ENCODE assay signal across 14 cellular contexts in the genomic region with DNA sequence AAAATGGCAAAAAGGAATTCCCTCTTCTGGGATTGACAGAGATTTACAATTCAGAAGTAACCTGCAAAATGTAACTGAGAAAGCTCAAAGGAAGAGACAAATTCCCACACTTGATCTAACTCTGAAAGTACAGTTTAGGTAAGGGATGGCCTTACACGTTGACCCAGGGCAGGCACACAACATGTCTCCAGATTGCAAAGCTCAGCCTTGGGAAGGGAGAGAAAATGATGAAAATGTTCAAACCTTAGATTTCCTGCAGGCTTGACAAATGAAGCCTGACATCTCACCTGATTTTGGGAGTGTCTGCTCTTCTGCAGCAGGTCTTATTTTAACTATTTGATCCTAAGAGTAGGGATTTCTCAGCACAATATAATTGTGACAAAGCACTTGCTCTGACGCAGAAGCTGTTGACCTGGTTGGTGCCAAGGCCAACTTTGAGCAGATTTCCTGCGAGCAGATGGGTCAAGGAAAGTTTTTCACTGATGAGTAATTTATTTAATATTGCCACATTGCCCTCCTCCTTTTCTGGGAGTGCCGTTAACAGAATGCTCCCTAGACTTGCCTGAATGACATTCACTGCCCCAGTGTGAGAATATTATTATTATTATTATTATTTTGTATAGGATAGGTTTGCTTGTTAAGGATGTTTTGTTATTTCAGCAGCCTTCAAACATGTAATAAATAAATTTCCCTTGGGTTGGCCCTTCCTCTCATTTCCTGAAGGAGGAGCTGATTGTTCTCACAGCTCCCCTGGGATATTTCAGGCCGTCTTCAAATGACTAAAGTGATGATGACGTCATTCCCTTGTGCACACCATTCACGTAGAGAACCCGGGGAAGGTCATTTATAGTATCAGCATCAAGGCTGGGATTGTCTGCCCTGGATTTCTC.
DNase-seq lines count a peak whose midpoint lies in the region; ATAC-seq, FAIRE-seq and TF ChIP-seq lines count a peak whose summit lies in the region.
"Had no signal": no experiment of that assay in that cellular context is flagged by ENCODE, and none has a peak within 500 bp of the region (broad histone marks: within the 10 kb centered on the region; RNA-seq: fewer than 3 reads in every experiment).

No MANE protein-coding gene starts in this region.

- H3K4me2 ChIP-seq in A549, result peak overlapping the region; percentile 76
- H3K4me2 ChIP-seq in SK-N-SH, result peak overlapping the region; percentile 38; the same call in 1 of the 2 replicates

- H3K4me3 Mint-ChIP-seq in activated CD8-positive, alpha-beta T cell treated with anti-CD3 and anti-CD28 coated beads for 36 hours, result no peak overlapping the region
- H3K4me3 Mint-ChIP-seq in progenitor cell of endocrine pancreas (ENCODE audit: low read depth), result no peak overlapping the region
- H3K4me3 Mint-ChIP-seq: stimulated activated naive CD8-positive, alpha-beta T cell treated with anti-CD3 and anti-CD28 coated beads, Interleukin-15, Interleukin-2, amounts not matched to agents 100 ng/mL and 50 ng/mL, for 24 hours had no signal

- peak; percentile 88 to 90 for ATAC-seq in A549
- ATAC-seq in activated CD8-positive, alpha-beta T cell treated with anti-CD3 and anti-CD28 coated beads for 36 hours, result no peak

- TF ChIP-seq EP300 in A549 (IDR thresholded peaks at IDR 0.05), result peak; percentile 95 to 98
- TF ChIP-seq EP300 in SK-N-SH (IDR thresholded peaks at IDR 0.05; ENCODE audit: borderline replicate concordance in 1 of 2, low read depth in 1 of 2, low read length in 1 of 2), result no peak

- intact Hi-C loops in dorsolateral prefrontal cortex (cut with DNase I), result no loop called here
- intact Hi-C loops in activated CD8-positive, alpha-beta T cell treated with anti-CD3 and anti-CD28 coated beads for 36 hours (cut with micrococcal nuclease), result no loop called here

- no peak; the same call in 2 of the 3 replicates for TF ChIP-seq CTCF in A549 (IDR thresholded peaks at IDR 0.05)
- peak; percentile 30; the same call in 1 of the 2 replicates for TF ChIP-seq CTCF in SK-N-SH (IDR thresholded peaks at IDR 0.05)
- TF ChIP-seq CTCF in dorsolateral prefrontal cortex (IDR thresholded peaks at IDR 0.05 in 54 of 56, conservative IDR thresholded peaks at IDR 0.05 in 2 of 56; ENCODE audit: low read depth in 1 of 56, partially characterized antibody in 56 of 56), result no peak
- no peak for TF ChIP-seq CTCF in activated CD8-positive, alpha-beta T cell treated with anti-CD3 and anti-CD28 coated beads for 36 hours (IDR thresholded peaks at IDR 0.05)
- TF ChIP-seq CTCF in progenitor cell of endocrine pancreas (IDR thresholded peaks at IDR 0.05; ENCODE audit: unreplicated experiment), result no peak

- no peaks in the 10 kb centered on the region for H3K4me1 Mint-ChIP-seq in activated CD8-positive, alpha-beta T cell treated with anti-CD3 and anti-CD28 coated beads for 36 hours (ENCODE audit: low read depth)
- H3K4me1 Mint-ChIP-seq in progenitor cell of endocrine pancreas (ENCODE audit: low read depth), result no peaks in the 10 kb centered on the region

- CTCF ChIA-PET in A549 (lab: Yijun Ruan, JAX), result interaction anchor here (0.6 to 2.2 kb wide), 8 partner anchors 10 to 412 kb away, joined by 3 to 12 read pairs (median 4); no protein-coding TSS in a partner anchor
- CTCF ChIA-PET in SK-N-SH (lab: Yijun Ruan, JAX), result no interaction called here
- CTCF ChIA-PET in activated CD8-positive, alpha-beta T cell treated with anti-CD3 and anti-CD28 coated beads for 36 hours (lab: Charles Lee), result interaction anchor here (1.6 kb wide), 1 partner anchor 19 kb away, joined by 3 read pairs; no protein-coding TSS in a partner anchor

- H3K79me2 ChIP-seq in SK-N-SH (ENCODE audit: insufficient read depth), result no peaks in the 10 kb centered on the region

- H3K4me1 ChIP-seq in A549, result peaks cover 44% of the 10 kb centered on the region
- peaks cover 0 to 7% of the 10 kb centered on the region in 2 experiments; a peak in 1 of 4 replicates for H3K4me1 ChIP-seq in SK-N-SH (ENCODE audit: control insufficient read depth in 1 of 2, insufficient read depth in 2 of 2, low read depth in 1 of 2, low read length in 1 of 2)

- H3K9me2 ChIP-seq in SK-N-SH, result no peaks in the 10 kb centered on the region

- no peaks in the 10 kb centered on the region for H3K36me3 ChIP-seq in SK-N-SH (replicated peaks in 1 of 2; ENCODE audit: control insufficient read depth in 1 of 2, insufficient read depth in 2 of 2, low read length in 1 of 2)

- POLR2A ChIA-PET in A549 (lab: Yijun Ruan, JAX) (interaction anchor here (1.1 to 1.3 kb wide), 4 partner anchors 13 to 411 kb away, joined by 3 to 11 read pairs (median 6); a partner anchor contains a TSS), SK-N-SH (lab: Yijun Ruan, JAX) (no interaction called here)
- POLR2A ChIA-PET in activated CD8-positive, alpha-beta T cell treated with anti-CD3 and anti-CD28 coated beads for 36 hours (lab: Charles Lee), result no interaction called here

- H3K27me3 ChIP-seq in SK-N-SH (ENCODE audit: insufficient read depth) (no peaks in the 10 kb centered on the region), dorsolateral prefrontal cortex (no peaks in the 10 kb centered on the region)

- H4K20me1 ChIP-seq in SK-N-SH (ENCODE audit: insufficient read depth), result no peaks in the 10 kb centered on the region

- H3K9me3 ChIP-seq in A549 (peaks cover 10% of the 10 kb centered on the region; the same call in 2 of the 3 replicates), SK-N-SH (no peaks in the 10 kb centered on the region)

- FAIRE-seq in A549 (lab: Jason Lieb, UNC), result no peak
- FAIRE-seq: GM12892 had no signal

- H3K27ac Mint-ChIP-seq in activated CD8-positive, alpha-beta T cell treated with anti-CD3 and anti-CD28 coated beads for 36 hours, result no peak overlapping the region
- H3K27ac Mint-ChIP-seq in progenitor cell of endocrine pancreas, result no peak overlapping the region
- H3K27ac Mint-ChIP-seq: stimulated activated naive CD8-positive, alpha-beta T cell treated with anti-CD3 and anti-CD28 coated beads, Interleukin-15, Interleukin-2, amounts not matched to agents 100 ng/mL and 50 ng/mL, for 24 hours had no signal

- peaks cover under 1% of the 10 kb centered on the region for H3F3A ChIP-seq in SK-N-SH (replicated peaks; ENCODE audit: insufficient read depth)

- H3K36me3 Mint-ChIP-seq in activated CD8-positive, alpha-beta T cell treated with anti-CD3 and anti-CD28 coated beads for 36 hours (ENCODE audit: low read depth), result no peaks in the 10 kb centered on the region
- no peaks in the 10 kb centered on the region for H3K36me3 Mint-ChIP-seq in progenitor cell of endocrine pancreas (ENCODE audit: insufficient read depth)

- no peaks in the 10 kb centered on the region for H3K27me3 Mint-ChIP-seq in activated CD8-positive, alpha-beta T cell treated with anti-CD3 and anti-CD28 coated beads for 36 hours
- peaks cover 3% of the 10 kb centered on the region for H3K27me3 Mint-ChIP-seq in progenitor cell of endocrine pancreas
- H3K27me3 Mint-ChIP-seq: stimulated activated naive CD8-positive, alpha-beta T cell treated with anti-CD3 and anti-CD28 coated beads, Interleukin-15, Interleukin-2, amounts not matched to agents 100 ng/mL and 50 ng/mL, for 24 hours had no signal

- 0 out of 2 replicates have a peak overlapping the region, but pooled peaks have one; percentile 13 for H2AFZ ChIP-seq in SK-N-SH (ENCODE audit: low read depth)

- H3K9me3 Mint-ChIP-seq in activated CD8-positive, alpha-beta T cell treated with anti-CD3 and anti-CD28 coated beads for 36 hours, result peaks cover 3% of the 10 kb centered on the region
- H3K9me3 Mint-ChIP-seq in progenitor cell of endocrine pancreas (ENCODE audit: low read depth), result peaks cover 3% of the 10 kb centered on the region

- H3K27ac ChIP-seq in A549 (peak overlapping the region; percentile 94), SK-N-SH (ENCODE audit: low read depth in 2 of 2, low read length in 1 of 2) (peak overlapping the region in 1 of 2 experiments; percentile 50; a peak in 2 of 4 replicates), dorsolateral prefrontal cortex (no peak overlapping the region)

- 3% methylated on average over 8 of the region's 8 CpGs for WGBS in A549 (ENCODE audit: missing lambda C conversion rate)
- under 1% methylated on average over 8 of the region's 8 CpGs for whole genome bisulfite sequencing in SK-N-SH (ENCODE audit: low lambda C conversion rate)

- TF ChIP-seq RAD21 in A549 (conservative IDR thresholded peaks at IDR 0.05 in 1 of 2, IDR thresholded peaks at IDR 0.05 in 1 of 2), result peak; percentile 34 to 59
- no peak for TF ChIP-seq RAD21 in SK-N-SH (IDR thresholded peaks at IDR 0.05; ENCODE audit: low read length)

- TF ChIP-seq POLR2A in A549 (IDR thresholded peaks at IDR 0.05; ENCODE audit: low read length), result no peak

- H3K4me3 ChIP-seq in A549 (no peak overlapping the region), SK-N-SH (ENCODE audit: low read depth in 2 of 2, low read length in 1 of 2) (no peak overlapping the region), dorsolateral prefrontal cortex (no peak overlapping the region)

- DNase-seq in A549 (ENCODE audit: low read depth in 1 of 2, low spot score in 1 of 2) (peak; percentile 80 to 97), H4 (ENCODE audit: low spot score) (peak; percentile 84), SK-N-SH (no peak), foreskin melanocyte (peak; percentile 67), NCI-H1417 treated with DMSO at 0.1 percent for 48 hours (lab: John Stamatoyannopoulos, UW) (no peak), dorsolateral prefrontal cortex (no peak), progenitor cell of endocrine pancreas (ENCODE audit: low spot score, unreplicated experiment) (no peak)
- no peak for DNase-seq in activated CD8-positive, alpha-beta T cell treated with anti-CD3 and anti-CD28 coated beads for 36 hours
- DNase-seq: amniotic stem cell; C1 segment of cervical spinal cord; NCI-H446 treated with DMSO at 0.1 percent for 48 hours; stimulated activated CD4-positive, alpha-beta T cell treated with anti-CD3 and anti-CD28 coated beads, Interleukin-1b, Interleukin-23, amount 100 ng/mL, for 48 hours had no signal

- no peak overlapping the region; the same call in 1 of the 2 replicates for H3K9ac ChIP-seq in SK-N-SH

TF ChIP-seq in SK-N-SH, 30 proteins besides CTCF, POLR2A, EP300 and RAD21 (continues in another document):
- no peak for TF ChIP-seq GABPA (IDR thresholded peaks at IDR 0.05; ENCODE audit: low read depth)

Comparison
In these comparisons a context has a peak if more than half of its experiments do, and no peak if none do; other contexts are left out.
1. DNase-seq: peak in A549 (2 of 2), H4 (single experiment) and foreskin melanocyte (single experiment); none in SK-N-SH (single experiment), NCI-H1417 treated with DMSO at 0.1 percent for 48 hours (single experiment), dorsolateral prefrontal cortex (0 of 10), activated CD8-positive, alpha-beta T cell treated with anti-CD3 and anti-CD28 coated beads for 36 hours (single experiment) and progenitor cell of endocrine pancreas (single experiment).
2. H3K27ac ChIP-seq: peak in A549 (2 of 2); none in dorsolateral prefrontal cortex (0 of 59).